In the genomic region with DNA sequence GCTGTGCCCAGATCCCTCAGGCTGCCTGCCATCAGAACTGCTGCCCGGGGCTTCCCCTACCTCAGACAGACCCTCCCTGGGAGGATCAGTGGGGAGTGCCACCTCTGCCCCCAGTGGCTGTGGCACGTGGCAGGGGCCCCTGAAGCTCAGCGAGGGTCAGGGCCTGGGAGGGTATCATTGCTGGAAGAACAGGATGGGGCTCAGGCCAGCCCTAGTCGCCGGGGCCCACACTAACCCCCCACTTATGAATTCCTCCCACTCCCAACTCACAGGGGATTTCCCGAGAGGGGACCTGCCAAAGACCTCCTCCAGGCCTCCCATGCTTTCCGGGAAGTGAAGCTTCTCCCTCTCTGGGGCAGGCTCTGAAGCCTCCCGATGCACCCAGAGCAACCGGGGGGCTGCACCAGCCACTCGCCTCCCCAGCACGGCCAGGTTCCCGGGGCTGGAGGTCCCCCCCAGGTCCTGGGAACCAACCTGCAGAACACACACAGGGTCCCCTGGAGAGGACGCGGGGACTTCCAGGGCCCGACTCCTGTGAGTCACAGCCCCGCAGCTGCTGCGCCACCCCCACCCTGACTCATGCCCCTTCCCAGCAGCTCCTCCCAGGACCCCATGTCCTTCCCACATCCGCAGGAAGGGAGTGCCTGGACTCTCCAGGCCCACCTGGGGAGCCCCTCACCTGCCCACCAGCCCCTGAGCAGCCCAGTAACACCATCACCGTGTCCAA, we compare ENCODE assay signal across 8 cellular contexts. TPM values are rescaled to one million over a fixed set of nuclear protein-coding genes. Genes with fewer than 3 reads are reported as not detected.
DNase-seq lines count a peak whose midpoint lies in the region; ATAC-seq lines count a peak whose summit lies in the region.

No MANE protein-coding gene starts in this region.

- no peaks in the 10 kb centered on the region for H3K4me1 Mint-ChIP-seq in activated T-helper 1 cell treated with anti-CD3 and anti-CD28 coated beads, Interleukin-12 subunit alpha, Interleukin-12 subunit beta, Interleukin-2, Interleukin-4 antibody, amounts not matched to agents 30 ng/mL and 10 ng/mL and 1 ng/mL, durations not matched to agents 14 hours and 24 hours and 36 hours (ENCODE audit: low read depth)

- H3K36me3 Mint-ChIP-seq in activated T-helper 1 cell treated with anti-CD3 and anti-CD28 coated beads, Interleukin-12 subunit alpha, Interleukin-12 subunit beta, Interleukin-2, Interleukin-4 antibody, amounts not matched to agents 30 ng/mL and 10 ng/mL and 1 ng/mL, durations not matched to agents 14 hours and 24 hours and 36 hours (ENCODE audit: low read depth) = peaks cover 2% of the 10 kb centered on the region

- peak; percentile 62 for DNase-seq in activated T-cell treated with anti-CD3 and anti-CD28 coated beads for 48 hours (ENCODE audit: low read depth)
- DNase-seq in activated T-cell treated with anti-CD3 and anti-CD28 coated beads for 4 hours = no peak
- DNase-seq in activated T-helper 1 cell treated with anti-CD3 and anti-CD28 coated beads, Interleukin-12 subunit alpha, Interleukin-12 subunit beta, Interleukin-2, Interleukin-4 antibody, amounts not matched to agents 30 ng/mL and 10 ng/mL and 1 ng/mL, durations not matched to agents 14 hours and 24 hours and 36 hours (ENCODE audit: low spot score) = no peak
- DNase-seq in Right ventricle myocardium inferior (ENCODE audit: missing footprints) = peak; percentile 72
- DNase-seq in stimulated activated CD4-positive, alpha-beta T cell treated with anti-CD3 and anti-CD28 coated beads, Interleukin-2, amount 100 ng/mL, for 4 hours (ENCODE audit: low read depth) = peak; percentile 27

- no peaks in the 10 kb centered on the region for H3K9me3 Mint-ChIP-seq in activated T-helper 1 cell treated with anti-CD3 and anti-CD28 coated beads, Interleukin-12 subunit alpha, Interleukin-12 subunit beta, Interleukin-2, Interleukin-4 antibody, amounts not matched to agents 30 ng/mL and 10 ng/mL and 1 ng/mL, durations not matched to agents 14 hours and 24 hours and 36 hours

- ATAC-seq in Right ventricle myocardium inferior (no peak), GM18861 (IDR thresholded peaks at IDR 0.05; ENCODE audit: unreplicated experiment) (no peak), HG02870 (IDR thresholded peaks at IDR 0.05; ENCODE audit: unreplicated experiment) (no peak), GM18519 (IDR thresholded peaks at IDR 0.05; ENCODE audit: low FRiP score, unreplicated experiment) (no peak)

- no peak overlapping the region for H3K4me3 Mint-ChIP-seq in activated T-helper 1 cell treated with anti-CD3 and anti-CD28 coated beads, Interleukin-12 subunit alpha, Interleukin-12 subunit beta, Interleukin-2, Interleukin-4 antibody, amounts not matched to agents 30 ng/mL and 10 ng/mL and 1 ng/mL, durations not matched to agents 14 hours and 24 hours and 36 hours

- intact Hi-C loops in activated T-helper 1 cell treated with anti-CD3 and anti-CD28 coated beads, Interleukin-12 subunit alpha, Interleukin-12 subunit beta, Interleukin-2, Interleukin-4 antibody, amounts not matched to agents 30 ng/mL and 10 ng/mL and 1 ng/mL, durations not matched to agents 14 hours and 24 hours and 36 hours (cut with micrococcal nuclease) = no loop called here
- intact Hi-C loops in Right ventricle myocardium inferior (cut with DNase I) = no loop called here

- peak overlapping the region; percentile 40 for H3K27ac Mint-ChIP-seq in activated T-helper 1 cell treated with anti-CD3 and anti-CD28 coated beads, Interleukin-12 subunit alpha, Interleukin-12 subunit beta, Interleukin-2, Interleukin-4 antibody, amounts not matched to agents 30 ng/mL and 10 ng/mL and 1 ng/mL, durations not matched to agents 14 hours and 24 hours and 36 hours

- H3K27me3 Mint-ChIP-seq in activated T-helper 1 cell treated with anti-CD3 and anti-CD28 coated beads, Interleukin-12 subunit alpha, Interleukin-12 subunit beta, Interleukin-2, Interleukin-4 antibody, amounts not matched to agents 30 ng/mL and 10 ng/mL and 1 ng/mL, durations not matched to agents 14 hours and 24 hours and 36 hours (ENCODE audit: insufficient read depth) = no peaks in the 10 kb centered on the region

RNA-seq across cellular contexts. Expression of gene TNFRSF6B, which starts 2.5 kb away (rescaled TPM):
- total RNA-seq in activated T-helper 1 cell treated with anti-CD3 and anti-CD28 coated beads, Interleukin-12 subunit alpha, Interleukin-12 subunit beta, Interleukin-2, Interleukin-4 antibody, amounts not matched to agents 30 ng/mL and 10 ng/mL and 1 ng/mL, durations not matched to agents 14 hours and 24 hours and 36 hours = not detected in 2 replicates
- 1.0 TPM for total RNA-seq in Right ventricle myocardium inferior

RNA-seq across cellular contexts. Expression of gene ARFRP1, which starts 8.9 kb away (rescaled TPM):
- 71.8 and 73.5 TPM in 2 replicates for total RNA-seq in activated T-helper 1 cell treated with anti-CD3 and anti-CD28 coated beads, Interleukin-12 subunit alpha, Interleukin-12 subunit beta, Interleukin-2, Interleukin-4 antibody, amounts not matched to agents 30 ng/mL and 10 ng/mL and 1 ng/mL, durations not matched to agents 14 hours and 24 hours and 36 hours
- 34.2 TPM for total RNA-seq in Right ventricle myocardium inferior

RNA-seq across cellular contexts. Expression of gene ZGPAT, which starts 8.9 kb away (rescaled TPM):
- 34.5 and 36.7 TPM in 2 replicates for total RNA-seq in activated T-helper 1 cell treated with anti-CD3 and anti-CD28 coated beads, Interleukin-12 subunit alpha, Interleukin-12 subunit beta, Interleukin-2, Interleukin-4 antibody, amounts not matched to agents 30 ng/mL and 10 ng/mL and 1 ng/mL, durations not matched to agents 14 hours and 24 hours and 36 hours
- total RNA-seq in Right ventricle myocardium inferior = 15.1 TPM

RNA-seq across cellular contexts. Expression of gene LIME1, which starts 37.6 kb away (rescaled TPM):
- 12.1 TPM in 2 replicates for total RNA-seq in activated T-helper 1 cell treated with anti-CD3 and anti-CD28 coated beads, Interleukin-12 subunit alpha, Interleukin-12 subunit beta, Interleukin-2, Interleukin-4 antibody, amounts not matched to agents 30 ng/mL and 10 ng/mL and 1 ng/mL, durations not matched to agents 14 hours and 24 hours and 36 hours
- total RNA-seq in Right ventricle myocardium inferior = 1.6 TPM

RNA-seq across cellular contexts. Expression of gene SLC2A4RG, which starts 40.7 kb away (rescaled TPM):
- total RNA-seq in activated T-helper 1 cell treated with anti-CD3 and anti-CD28 coated beads, Interleukin-12 subunit alpha, Interleukin-12 subunit beta, Interleukin-2, Interleukin-4 antibody, amounts not matched to agents 30 ng/mL and 10 ng/mL and 1 ng/mL, durations not matched to agents 14 hours and 24 hours and 36 hours = 34.7 and 38.3 TPM in 2 replicates
- 97.4 TPM for total RNA-seq in Right ventricle myocardium inferior

Comparison
In these comparisons a context has a peak if more than half of its experiments do, and no peak if none do; other contexts are left out.
1. DNase-seq: peak in activated T-cell treated with anti-CD3 and anti-CD28 coated beads for 48 hours (single experiment), Right ventricle myocardium inferior (single experiment) and stimulated activated CD4-positive, alpha-beta T cell treated with anti-CD3 and anti-CD28 coated beads, Interleukin-2, amount 100 ng/mL, for 4 hours (single experiment); none in activated T-cell treated with anti-CD3 and anti-CD28 coated beads for 4 hours (single experiment) and activated T-helper 1 cell treated with anti-CD3 and anti-CD28 coated beads, Interleukin-12 subunit alpha, Interleukin-12 subunit beta, Interleukin-2, Interleukin-4 antibody, amounts not matched to agents 30 ng/mL and 10 ng/mL and 1 ng/mL, durations not matched to agents 14 hours and 24 hours and 36 hours (single experiment).